10 cellular contexts compared by ENCODE assay signal in the genomic region with DNA sequence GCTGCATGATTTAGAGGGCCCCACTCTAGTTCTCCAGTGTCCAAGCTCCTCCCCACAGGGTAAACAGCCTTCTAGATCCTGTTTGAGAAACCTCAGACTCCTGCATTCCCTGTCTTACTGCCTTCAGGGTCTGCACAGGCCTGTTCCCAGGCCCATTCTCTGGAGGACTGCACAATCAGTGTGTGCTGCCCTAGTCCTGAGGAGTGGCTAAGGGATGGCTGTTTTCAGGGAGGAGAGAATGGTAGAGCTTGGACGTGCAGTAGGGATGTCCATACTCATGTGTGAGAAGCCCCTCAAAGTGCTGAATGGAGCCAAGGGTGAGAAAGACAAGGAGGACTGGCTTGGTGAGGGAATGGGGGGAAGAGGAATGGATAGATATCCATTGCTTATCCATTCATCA.
"Had no signal": no experiment of that assay in that cellular context is flagged by ENCODE, and none has a peak within 500 bp of the region (broad histone marks: within the 10 kb centered on the region; RNA-seq: fewer than 3 reads in every experiment).

No MANE protein-coding gene starts in this region.

- H3K27ac ChIP-seq: GM23248, HL-60 had no signal

- H3K27ac Mint-ChIP-seq: HFFc6, IgD-negative memory B cell had no signal

- H3K4me1 ChIP-seq: HAP-1 had no signal

- H3K9ac ChIP-seq: GM23248 had no signal

- H3K4me1 Mint-ChIP-seq: IgD-negative memory B cell had no signal

- H3K9me3 ChIP-seq: HAP-1 had no signal

- H3K4me3 Mint-ChIP-seq: HFFc6, IgD-negative memory B cell had no signal

- H3K36me3 ChIP-seq: HAP-1 had no signal

- DNase-seq: GM23248, GOT3, H7, HFFc6, KBM-7 had no signal

- ATAC-seq: HCT116, HepG2 had no signal

- H3K4me3 ChIP-seq: GM23248, HAP-1 had no signal

- H2AFZ ChIP-seq: GM23248 had no signal
